1 cellular context compared by ENCODE assay signal in the genomic region with DNA sequence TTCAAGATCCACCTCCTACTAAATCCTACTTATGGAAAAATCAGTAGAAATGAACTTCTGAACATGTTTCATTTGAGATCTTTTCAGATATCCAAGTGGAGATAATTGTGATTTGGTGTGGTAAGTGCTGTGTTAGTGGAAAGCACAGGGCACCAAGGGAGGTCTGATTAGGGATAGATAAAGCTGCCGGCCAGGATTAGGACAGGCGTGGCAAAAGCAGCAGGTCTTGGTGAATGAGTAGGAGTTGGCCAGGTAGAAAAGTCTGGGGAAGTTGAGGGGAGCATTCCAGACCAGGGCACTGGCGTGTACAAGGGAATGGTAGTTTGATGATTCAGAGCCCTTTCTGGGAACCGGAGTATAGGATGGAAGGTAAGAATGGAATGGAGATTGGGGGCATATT.
TF ChIP-seq lines count a peak whose summit lies in the region.

No MANE protein-coding gene starts in this region.

TF ChIP-seq in GM23338, 12 proteins besides CTCF, POLR2A, EP300 and RAD21 (continued from another document):
- TF ChIP-seq, protein P1, sequence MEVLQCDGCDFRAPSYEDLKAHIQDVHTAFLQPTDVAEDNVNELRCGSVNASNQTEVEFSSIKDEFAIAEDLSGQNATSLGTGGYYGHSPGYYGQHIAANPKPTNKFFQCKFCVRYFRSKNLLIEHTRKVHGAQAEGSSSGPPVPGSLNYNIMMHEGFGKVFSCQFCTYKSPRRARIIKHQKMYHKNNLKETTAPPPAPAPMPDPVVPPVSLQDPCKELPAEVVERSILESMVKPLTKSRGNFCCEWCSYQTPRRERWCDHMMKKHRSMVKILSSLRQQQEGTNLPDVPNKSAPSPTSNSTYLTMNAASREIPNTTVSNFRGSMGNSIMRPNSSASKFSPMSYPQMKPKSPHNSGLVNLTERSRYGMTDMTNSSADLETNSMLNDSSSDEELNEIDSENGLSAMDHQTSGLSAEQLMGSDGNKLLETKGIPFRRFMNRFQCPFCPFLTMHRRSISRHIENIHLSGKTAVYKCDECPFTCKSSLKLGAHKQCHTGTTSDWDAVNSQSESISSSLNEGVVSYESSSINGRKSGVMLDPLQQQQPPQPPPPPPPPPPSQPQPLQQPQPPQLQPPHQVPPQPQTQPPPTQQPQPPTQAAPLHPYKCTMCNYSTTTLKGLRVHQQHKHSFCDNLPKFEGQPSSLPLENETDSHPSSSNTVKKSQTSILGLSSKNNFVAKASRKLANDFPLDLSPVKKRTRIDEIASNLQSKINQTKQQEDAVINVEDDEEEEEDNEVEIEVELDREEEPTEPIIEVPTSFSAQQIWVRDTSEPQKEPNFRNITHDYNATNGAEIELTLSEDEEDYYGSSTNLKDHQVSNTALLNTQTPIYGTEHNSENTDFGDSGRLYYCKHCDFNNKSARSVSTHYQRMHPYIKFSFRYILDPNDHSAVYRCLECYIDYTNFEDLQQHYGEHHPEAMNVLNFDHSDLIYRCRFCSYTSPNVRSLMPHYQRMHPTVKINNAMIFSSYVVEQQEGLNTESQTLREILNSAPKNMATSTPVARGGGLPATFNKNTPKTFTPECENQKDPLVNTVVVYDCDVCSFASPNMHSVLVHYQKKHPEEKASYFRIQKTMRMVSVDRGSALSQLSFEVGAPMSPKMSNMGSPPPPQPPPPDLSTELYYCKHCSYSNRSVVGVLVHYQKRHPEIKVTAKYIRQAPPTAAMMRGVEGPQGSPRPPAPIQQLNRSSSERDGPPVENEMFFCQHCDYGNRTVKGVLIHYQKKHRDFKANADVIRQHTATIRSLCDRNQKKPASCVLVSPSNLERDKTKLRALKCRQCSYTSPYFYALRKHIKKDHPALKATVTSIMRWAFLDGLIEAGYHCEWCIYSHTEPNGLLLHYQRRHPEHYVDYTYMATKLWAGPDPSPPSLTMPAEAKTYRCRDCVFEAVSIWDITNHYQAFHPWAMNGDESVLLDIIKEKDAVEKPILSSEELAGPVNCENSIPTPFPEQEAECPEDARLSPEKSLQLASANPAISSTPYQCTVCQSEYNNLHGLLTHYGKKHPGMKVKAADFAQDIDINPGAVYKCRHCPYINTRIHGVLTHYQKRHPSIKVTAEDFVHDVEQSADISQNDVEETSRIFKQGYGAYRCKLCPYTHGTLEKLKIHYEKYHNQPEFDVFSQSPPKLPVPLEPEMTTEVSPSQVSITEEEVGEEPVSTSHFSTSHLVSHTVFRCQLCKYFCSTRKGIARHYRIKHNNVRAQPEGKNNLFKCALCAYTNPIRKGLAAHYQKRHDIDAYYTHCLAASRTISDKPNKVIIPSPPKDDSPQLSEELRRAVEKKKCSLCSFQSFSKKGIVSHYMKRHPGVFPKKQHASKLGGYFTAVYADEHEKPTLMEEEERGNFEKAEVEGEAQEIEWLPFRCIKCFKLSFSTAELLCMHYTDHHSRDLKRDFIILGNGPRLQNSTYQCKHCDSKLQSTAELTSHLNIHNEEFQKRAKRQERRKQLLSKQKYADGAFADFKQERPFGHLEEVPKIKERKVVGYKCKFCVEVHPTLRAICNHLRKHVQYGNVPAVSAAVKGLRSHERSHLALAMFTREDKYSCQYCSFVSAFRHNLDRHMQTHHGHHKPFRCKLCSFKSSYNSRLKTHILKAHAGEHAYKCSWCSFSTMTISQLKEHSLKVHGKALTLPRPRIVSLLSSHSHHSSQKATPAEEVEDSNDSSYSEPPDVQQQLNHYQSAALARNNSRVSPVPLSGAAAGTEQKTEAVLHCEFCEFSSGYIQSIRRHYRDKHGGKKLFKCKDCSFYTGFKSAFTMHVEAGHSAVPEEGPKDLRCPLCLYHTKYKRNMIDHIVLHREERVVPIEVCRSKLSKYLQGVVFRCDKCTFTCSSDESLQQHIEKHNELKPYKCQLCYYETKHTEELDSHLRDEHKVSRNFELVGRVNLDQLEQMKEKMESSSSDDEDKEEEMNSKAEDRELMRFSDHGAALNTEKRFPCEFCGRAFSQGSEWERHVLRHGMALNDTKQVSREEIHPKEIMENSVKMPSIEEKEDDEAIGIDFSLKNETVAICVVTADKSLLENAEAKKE (CRISPR knock-in tag; IDR thresholded peaks at IDR 0.05), result no peak
- no peak for TF ChIP-seq EZH2 (IDR thresholded peaks at IDR 0.05; ENCODE audit: low read depth, unreplicated experiment)
